Comparison of ENCODE assay signal across 1 cellular context in the genomic region with DNA sequence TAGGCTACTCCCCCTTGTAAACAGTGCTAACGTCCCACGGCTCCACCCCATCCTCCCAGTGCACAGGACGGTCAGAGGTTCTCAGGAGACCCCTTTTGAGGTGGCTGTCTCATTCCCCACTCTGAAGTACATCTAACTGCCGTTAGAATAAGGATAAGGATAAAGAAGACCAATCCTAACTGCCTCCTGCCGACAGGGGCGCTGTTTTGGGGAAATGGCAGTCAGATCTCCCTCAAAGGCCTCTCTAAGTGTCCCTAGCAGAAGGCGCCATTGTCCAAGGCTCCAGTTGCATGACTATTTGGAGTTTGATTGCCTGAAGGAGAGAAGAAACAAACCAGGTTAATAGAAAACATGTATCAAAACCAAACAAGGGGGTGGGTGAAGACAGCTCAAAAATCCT.
TF ChIP-seq lines count a peak whose summit lies in the region.

No MANE protein-coding gene starts in this region.

TF ChIP-seq in K562, 482 proteins besides CTCF, POLR2A, EP300 and RAD21:
- no peak for TF ChIP-seq GTF2F1 (IDR thresholded peaks at IDR 0.05; ENCODE audit: low read depth, low read length)
- no peak for TF ChIP-seq TEAD4 (IDR thresholded peaks at IDR 0.05; ENCODE audit: low read length)
- no peak for TF ChIP-seq TEAD4 (CRISPR knock-in tag; IDR thresholded peaks at IDR 0.05; ENCODE audit: borderline replicate concordance)
- TF ChIP-seq ZC3H8 (IDR thresholded peaks at IDR 0.05) = no peak
- TF ChIP-seq MIER1 (IDR thresholded peaks at IDR 0.05; ENCODE audit: low read depth) = no peak
- TF ChIP-seq, protein P1, sequence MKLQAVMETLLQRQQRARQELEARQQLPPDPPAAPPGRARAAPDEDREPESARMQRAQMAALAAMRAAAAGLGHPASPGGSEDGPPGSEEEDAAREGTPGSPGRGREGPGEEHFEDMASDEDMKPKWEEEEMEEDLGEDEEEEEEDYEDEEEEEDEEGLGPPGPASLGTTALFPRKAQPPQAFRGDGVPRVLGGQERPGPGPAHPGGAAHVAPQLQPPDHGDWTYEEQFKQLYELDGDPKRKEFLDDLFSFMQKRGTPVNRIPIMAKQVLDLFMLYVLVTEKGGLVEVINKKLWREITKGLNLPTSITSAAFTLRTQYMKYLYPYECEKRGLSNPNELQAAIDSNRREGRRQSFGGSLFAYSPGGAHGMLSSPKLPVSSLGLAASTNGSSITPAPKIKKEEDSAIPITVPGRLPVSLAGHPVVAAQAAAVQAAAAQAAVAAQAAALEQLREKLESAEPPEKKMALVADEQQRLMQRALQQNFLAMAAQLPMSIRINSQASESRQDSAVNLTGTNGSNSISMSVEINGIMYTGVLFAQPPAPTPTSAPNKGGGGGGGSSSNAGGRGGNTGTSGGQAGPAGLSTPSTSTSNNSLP (IDR thresholded peaks at IDR 0.05; ENCODE audit: borderline replicate concordance, low read depth, low read length) = no peak
- no peak for TF ChIP-seq JUN (IDR thresholded peaks at IDR 0.05; ENCODE audit: borderline replicate concordance, low read depth, low read length)
- TF ChIP-seq JUN (CRISPR knock-in tag; IDR thresholded peaks at IDR 0.05; ENCODE audit: borderline replicate concordance) = no peak
- TF ChIP-seq, protein P2, sequence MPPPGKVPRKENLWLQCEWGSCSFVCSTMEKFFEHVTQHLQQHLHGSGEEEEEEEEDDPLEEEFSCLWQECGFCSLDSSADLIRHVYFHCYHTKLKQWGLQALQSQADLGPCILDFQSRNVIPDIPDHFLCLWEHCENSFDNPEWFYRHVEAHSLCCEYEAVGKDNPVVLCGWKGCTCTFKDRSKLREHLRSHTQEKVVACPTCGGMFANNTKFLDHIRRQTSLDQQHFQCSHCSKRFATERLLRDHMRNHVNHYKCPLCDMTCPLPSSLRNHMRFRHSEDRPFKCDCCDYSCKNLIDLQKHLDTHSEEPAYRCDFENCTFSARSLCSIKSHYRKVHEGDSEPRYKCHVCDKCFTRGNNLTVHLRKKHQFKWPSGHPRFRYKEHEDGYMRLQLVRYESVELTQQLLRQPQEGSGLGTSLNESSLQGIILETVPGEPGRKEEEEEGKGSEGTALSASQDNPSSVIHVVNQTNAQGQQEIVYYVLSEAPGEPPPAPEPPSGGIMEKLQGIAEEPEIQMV (tag; conservative IDR thresholded peaks at IDR 0.05; ENCODE audit: low read depth) = no peak
- TF ChIP-seq STAT5B (CRISPR knock-in tag; IDR thresholded peaks at IDR 0.05) = no peak
- TF ChIP-seq, protein P3, sequence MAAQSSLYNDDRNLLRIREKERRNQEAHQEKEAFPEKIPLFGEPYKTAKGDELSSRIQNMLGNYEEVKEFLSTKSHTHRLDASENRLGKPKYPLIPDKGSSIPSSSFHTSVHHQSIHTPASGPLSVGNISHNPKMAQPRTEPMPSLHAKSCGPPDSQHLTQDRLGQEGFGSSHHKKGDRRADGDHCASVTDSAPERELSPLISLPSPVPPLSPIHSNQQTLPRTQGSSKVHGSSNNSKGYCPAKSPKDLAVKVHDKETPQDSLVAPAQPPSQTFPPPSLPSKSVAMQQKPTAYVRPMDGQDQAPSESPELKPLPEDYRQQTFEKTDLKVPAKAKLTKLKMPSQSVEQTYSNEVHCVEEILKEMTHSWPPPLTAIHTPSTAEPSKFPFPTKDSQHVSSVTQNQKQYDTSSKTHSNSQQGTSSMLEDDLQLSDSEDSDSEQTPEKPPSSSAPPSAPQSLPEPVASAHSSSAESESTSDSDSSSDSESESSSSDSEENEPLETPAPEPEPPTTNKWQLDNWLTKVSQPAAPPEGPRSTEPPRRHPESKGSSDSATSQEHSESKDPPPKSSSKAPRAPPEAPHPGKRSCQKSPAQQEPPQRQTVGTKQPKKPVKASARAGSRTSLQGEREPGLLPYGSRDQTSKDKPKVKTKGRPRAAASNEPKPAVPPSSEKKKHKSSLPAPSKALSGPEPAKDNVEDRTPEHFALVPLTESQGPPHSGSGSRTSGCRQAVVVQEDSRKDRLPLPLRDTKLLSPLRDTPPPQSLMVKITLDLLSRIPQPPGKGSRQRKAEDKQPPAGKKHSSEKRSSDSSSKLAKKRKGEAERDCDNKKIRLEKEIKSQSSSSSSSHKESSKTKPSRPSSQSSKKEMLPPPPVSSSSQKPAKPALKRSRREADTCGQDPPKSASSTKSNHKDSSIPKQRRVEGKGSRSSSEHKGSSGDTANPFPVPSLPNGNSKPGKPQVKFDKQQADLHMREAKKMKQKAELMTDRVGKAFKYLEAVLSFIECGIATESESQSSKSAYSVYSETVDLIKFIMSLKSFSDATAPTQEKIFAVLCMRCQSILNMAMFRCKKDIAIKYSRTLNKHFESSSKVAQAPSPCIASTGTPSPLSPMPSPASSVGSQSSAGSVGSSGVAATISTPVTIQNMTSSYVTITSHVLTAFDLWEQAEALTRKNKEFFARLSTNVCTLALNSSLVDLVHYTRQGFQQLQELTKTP (IDR thresholded peaks at IDR 0.05; ENCODE audit: low read depth in 1 of 2, partially characterized antibody in 2 of 2) = no peak
